Comparison of ENCODE assay signal across 18 cellular contexts in genomic region chr7:150372271-150373048, GRCh38. TPM values are rescaled to one million over a fixed set of nuclear protein-coding genes. Genes with fewer than 3 reads are reported as not detected.
A peak's percentile ranks its signal among the peaks of the same experiment; 100 is the strongest.
DNase-seq lines count a peak whose midpoint lies in the region; ATAC-seq and TF ChIP-seq lines count a peak whose summit lies in the region.
"Had no signal": no experiment of that assay in that cellular context is flagged by ENCODE, and none has a peak within 500 bp of the region (broad histone marks: within the 10 kb centered on the region; RNA-seq: fewer than 3 reads in every experiment).

No MANE protein-coding gene starts in this region.

- no peaks in the 10 kb centered on the region for H3K27me3 ChIP-seq in testis

- peaks cover 19% of the 10 kb centered on the region for H3K4me1 ChIP-seq in testis

- 58 to 78% methylated on average over 36 to 69 of the region's 79 CpGs for WGBS in testis, 2 donors

- intact Hi-C loops in testis (cut with DNase I; ENCODE audit: low total_unique reads), result loop anchor here (5.0 kb wide), 1 partner anchor 35 kb away; a partner anchor contains a TSS

- H3K36me3 ChIP-seq in testis (ENCODE audit: low read depth, missing control alignments), result no peaks in the 10 kb centered on the region

- peak overlapping the region; percentile 29 to 39 for H3K4me3 ChIP-seq in testis

- CTCF ChIA-PET in WTC11 (lab: Charles Lee), result interaction anchor here (1.2 kb wide), 1 partner anchor 16 kb away, joined by 3 read pairs; no protein-coding TSS in a partner anchor

- H3K27me3 Mint-ChIP-seq in activated naive CD8-positive, alpha-beta T cell treated with anti-CD3 and anti-CD28 coated beads, Interleukin-2, amount 10 ng/mL, durations not matched to agents 7 days and 5 days, result no peaks in the 10 kb centered on the region
- H3K27me3 Mint-ChIP-seq in activated naive CD8-positive, alpha-beta T cell treated with anti-CD3 and anti-CD28 coated beads, Interleukin-2, amount 50 U/mL, for 24 hours, result no peaks in the 10 kb centered on the region
- H3K27me3 Mint-ChIP-seq in WTC11 (ENCODE audit: low read depth), result no peaks in the 10 kb centered on the region
- no peaks in the 10 kb centered on the region for H3K27me3 Mint-ChIP-seq in mesothelial cell of epicardium (ENCODE audit: low read depth)
- H3K27me3 Mint-ChIP-seq: natural killer cell treated with Interleukin-12 subunit alpha and Interleukin-12 subunit beta and Interleukin-15 and Interleukin-18, amount 100 ng/mL, for 72 hours; stimulated activated naive CD8-positive, alpha-beta T cell treated with anti-CD3 and anti-CD28 coated beads, Interleukin-15, amount 100 ng/mL, for 72 hours had no signal

- TF ChIP-seq CTCF in WTC11 (IDR thresholded peaks at IDR 0.05) (no peak), mesothelial cell of epicardium (IDR thresholded peaks at IDR 0.05; ENCODE audit: unreplicated experiment) (no peak), testis (IDR thresholded peaks at IDR 0.05) (no peak), GM20000 (IDR thresholded peaks at IDR 0.05; ENCODE audit: extremely low read depth, missing control alignments) (no peak)

- ATAC-seq in activated naive CD8-positive, alpha-beta T cell treated with anti-CD3 and anti-CD28 coated beads, Interleukin-2, amount 10 ng/mL, durations not matched to agents 7 days and 5 days (ENCODE audit: low read depth), result no peak
- no peak for ATAC-seq in activated naive CD8-positive, alpha-beta T cell treated with anti-CD3 and anti-CD28 coated beads, Interleukin-2, amount 50 U/mL, for 24 hours
- ATAC-seq in WTC11 (no peak), HG02970 (IDR thresholded peaks at IDR 0.05; ENCODE audit: low FRiP score, unreplicated experiment) (no peak), GM21515 (IDR thresholded peaks at IDR 0.05; ENCODE audit: unreplicated experiment) (no peak)
- ATAC-seq: natural killer cell treated with Interleukin-12 subunit alpha and Interleukin-12 subunit beta and Interleukin-15 and Interleukin-18, amount 100 ng/mL, for 72 hours; stimulated activated naive CD8-positive, alpha-beta T cell treated with anti-CD3 and anti-CD28 coated beads, Interleukin-15, amount 100 ng/mL, for 72 hours had no signal

- H3K36me3 Mint-ChIP-seq in activated naive CD8-positive, alpha-beta T cell treated with anti-CD3 and anti-CD28 coated beads, Interleukin-2, amount 10 ng/mL, durations not matched to agents 7 days and 5 days, result peaks cover 5% of the 10 kb centered on the region
- H3K36me3 Mint-ChIP-seq in activated naive CD8-positive, alpha-beta T cell treated with anti-CD3 and anti-CD28 coated beads, Interleukin-2, amount 50 U/mL, for 24 hours (ENCODE audit: low read depth), result peaks cover 7% of the 10 kb centered on the region
- H3K36me3 Mint-ChIP-seq in WTC11 (peaks cover 32% of the 10 kb centered on the region), mesothelial cell of epicardium (peaks cover 4% of the 10 kb centered on the region)
- H3K36me3 Mint-ChIP-seq: natural killer cell treated with Interleukin-12 subunit alpha and Interleukin-12 subunit beta and Interleukin-15 and Interleukin-18, amount 100 ng/mL, for 72 hours had no signal

- peak; percentile 30 for DNase-seq in activated naive CD8-positive, alpha-beta T cell treated with anti-CD3 and anti-CD28 coated beads, Interleukin-2, amount 10 ng/mL, durations not matched to agents 7 days and 5 days
- DNase-seq in activated naive CD8-positive, alpha-beta T cell treated with anti-CD3 and anti-CD28 coated beads, Interleukin-2, amount 50 U/mL, for 24 hours, result no peak
- peak; percentile 20 for DNase-seq in WTC11 (ENCODE audit: low spot score)
- no peak for DNase-seq in mesothelial cell of epicardium (ENCODE audit: low spot score in 2 of 2, unreplicated experiment in 2 of 2)
- no peak for DNase-seq in testis
- DNase-seq in GM20000 (ENCODE audit: low spot score), result no peak
- DNase-seq: activated CD4-positive, alpha-beta T cell treated with anti-CD3 and anti-CD28 coated beads, Interleukin-2, amount 50 U/mL, for 4 hours; activated effector memory CD4-positive, alpha-beta T cell treated with Interleukin-2 at 50 U/mL for 16 hours; HCEC 1CT; Kasumi-1; NCI-H187; NCI-H748 treated with DMSO at 0.1 percent for 48 hours; stimulated activated naive CD8-positive, alpha-beta T cell treated with anti-CD3 and anti-CD28 coated beads, Interleukin-15, amount 100 ng/mL, for 72 hours had no signal

- H3K4me3 Mint-ChIP-seq in activated naive CD8-positive, alpha-beta T cell treated with anti-CD3 and anti-CD28 coated beads, Interleukin-2, amount 10 ng/mL, durations not matched to agents 7 days and 5 days, result no peak overlapping the region
- no peak overlapping the region for H3K4me3 Mint-ChIP-seq in activated naive CD8-positive, alpha-beta T cell treated with anti-CD3 and anti-CD28 coated beads, Interleukin-2, amount 50 U/mL, for 24 hours
- H3K4me3 Mint-ChIP-seq in WTC11, result no peak overlapping the region
- H3K4me3 Mint-ChIP-seq in mesothelial cell of epicardium, result no peak overlapping the region
- H3K4me3 Mint-ChIP-seq: natural killer cell treated with Interleukin-12 subunit alpha and Interleukin-12 subunit beta and Interleukin-15 and Interleukin-18, amount 100 ng/mL, for 72 hours; stimulated activated naive CD8-positive, alpha-beta T cell treated with anti-CD3 and anti-CD28 coated beads, Interleukin-15, amount 100 ng/mL, for 72 hours had no signal

- H3K27ac ChIP-seq in testis, result no peak overlapping the region

- peaks cover 31% of the 10 kb centered on the region for H3K4me1 Mint-ChIP-seq in activated naive CD8-positive, alpha-beta T cell treated with anti-CD3 and anti-CD28 coated beads, Interleukin-2, amount 10 ng/mL, durations not matched to agents 7 days and 5 days
- H3K4me1 Mint-ChIP-seq in activated naive CD8-positive, alpha-beta T cell treated with anti-CD3 and anti-CD28 coated beads, Interleukin-2, amount 50 U/mL, for 24 hours, result peaks cover 55% of the 10 kb centered on the region
- H3K4me1 Mint-ChIP-seq in WTC11, result peaks cover 68% of the 10 kb centered on the region
- H3K4me1 Mint-ChIP-seq in mesothelial cell of epicardium, result peaks cover 65% of the 10 kb centered on the region

- H3K9me3 Mint-ChIP-seq in activated naive CD8-positive, alpha-beta T cell treated with anti-CD3 and anti-CD28 coated beads, Interleukin-2, amount 10 ng/mL, durations not matched to agents 7 days and 5 days, result no peaks in the 10 kb centered on the region
- no peaks in the 10 kb centered on the region for H3K9me3 Mint-ChIP-seq in activated naive CD8-positive, alpha-beta T cell treated with anti-CD3 and anti-CD28 coated beads, Interleukin-2, amount 50 U/mL, for 24 hours
- no peaks in the 10 kb centered on the region for H3K9me3 Mint-ChIP-seq in WTC11
- H3K9me3 Mint-ChIP-seq in mesothelial cell of epicardium, result no peaks in the 10 kb centered on the region
- H3K9me3 Mint-ChIP-seq: natural killer cell treated with Interleukin-12 subunit alpha and Interleukin-12 subunit beta and Interleukin-15 and Interleukin-18, amount 100 ng/mL, for 72 hours; stimulated activated naive CD8-positive, alpha-beta T cell treated with anti-CD3 and anti-CD28 coated beads, Interleukin-15, amount 100 ng/mL, for 72 hours had no signal

- POLR2A ChIA-PET in activated naive CD8-positive, alpha-beta T cell treated with anti-CD3 and anti-CD28 coated beads, Interleukin-2, amount 10 ng/mL, durations not matched to agents 7 days and 5 days (lab: Charles Lee), result interaction anchor here (1.7 kb wide), 1 partner anchor 32 kb away, joined by 4 read pairs; no protein-coding TSS in a partner anchor
- POLR2A ChIA-PET in WTC11 (lab: Charles Lee), result interaction anchor here (0.7 kb wide), 1 partner anchor 11 kb away, joined by 3 read pairs; no protein-coding TSS in a partner anchor

- no peak for TF ChIP-seq POLR2A in testis (IDR thresholded peaks at IDR 0.05)

- no peaks in the 10 kb centered on the region for H3K9me3 ChIP-seq in testis

- no peak overlapping the region for H3K27ac Mint-ChIP-seq in activated naive CD8-positive, alpha-beta T cell treated with anti-CD3 and anti-CD28 coated beads, Interleukin-2, amount 10 ng/mL, durations not matched to agents 7 days and 5 days
- H3K27ac Mint-ChIP-seq in activated naive CD8-positive, alpha-beta T cell treated with anti-CD3 and anti-CD28 coated beads, Interleukin-2, amount 50 U/mL, for 24 hours, result no peak overlapping the region
- H3K27ac Mint-ChIP-seq in WTC11, result peak overlapping the region; percentile 76
- H3K27ac Mint-ChIP-seq in mesothelial cell of epicardium, result peak overlapping the region; percentile 96

RNA-seq across cellular contexts. Expression of gene REPIN1, which starts 3.8 kb away (rescaled TPM):
- 10 to 100 TPM; 53.4 to 57.5 TPM for total RNA-seq in activated naive CD8-positive, alpha-beta T cell treated with anti-CD3 and anti-CD28 coated beads, Interleukin-2, amount 10 ng/mL, durations not matched to agents 7 days and 5 days
- total RNA-seq in WTC11 (2021) (105 to 130 TPM (median 112 TPM) in 3 replicates), mesothelial cell of epicardium (147 to 149 TPM (median 148 TPM) in 3 replicates), testis (10 to 100 TPM; 59.1 to 73.9 TPM)
- 45.4 TPM for polyA plus RNA-seq in testis (ENCODE audit: insufficient read depth, low read depth, low replicate concordance)

RNA-seq across cellular contexts. Expression of gene ZNF775, which starts 6.7 kb away (rescaled TPM):
- 1 to 10 TPM; 5.4 to 6.4 TPM for total RNA-seq in activated naive CD8-positive, alpha-beta T cell treated with anti-CD3 and anti-CD28 coated beads, Interleukin-2, amount 10 ng/mL, durations not matched to agents 7 days and 5 days
- total RNA-seq in WTC11 (2021) (24.1 to 26.6 TPM (median 25.4 TPM) in 3 replicates), mesothelial cell of epicardium (13.3 to 14.9 TPM (median 14.8 TPM) in 3 replicates), testis (10 to 100 TPM; 11.0 to 14.1 TPM)
- polyA plus RNA-seq in testis (ENCODE audit: insufficient read depth, low read depth, low replicate concordance), result 5.2 TPM

RNA-seq across cellular contexts. Expression of gene RARRES2, which starts 31.0 kb away (rescaled TPM):
- total RNA-seq in activated naive CD8-positive, alpha-beta T cell treated with anti-CD3 and anti-CD28 coated beads, Interleukin-2, amount 10 ng/mL, durations not matched to agents 7 days and 5 days, result not detected
- total RNA-seq in WTC11 (2021), result 193 to 230 TPM (median 197 TPM) in 3 replicates
- 24.9 to 26.4 TPM (median 26.2 TPM) in 3 replicates for total RNA-seq in mesothelial cell of epicardium
- 10 to 100 TPM; 21.1 to 58.8 TPM for total RNA-seq in testis
- polyA plus RNA-seq in testis (ENCODE audit: insufficient read depth, low read depth, low replicate concordance), result 93.7 TPM
- total RNA-seq: glomerular endothelial cell; natural killer cell treated with Interleukin-12 subunit alpha and Interleukin-12 subunit beta and Interleukin-15 and Interleukin-18, amount 100 ng/mL, for 72 hours had no signal
- polyA plus RNA-seq: keratinocyte had no signal

RNA-seq across cellular contexts. Expression of gene ACTR3C, which starts 49.1 kb away (rescaled TPM):
- 1 to 10 TPM; 6.4 to 7.0 TPM for total RNA-seq in activated naive CD8-positive, alpha-beta T cell treated with anti-CD3 and anti-CD28 coated beads, Interleukin-2, amount 10 ng/mL, durations not matched to agents 7 days and 5 days
- total RNA-seq in WTC11 (2021), result 0.96 to 1.5 TPM (median 1.4 TPM) in 3 replicates
- 0.40 to 0.84 TPM (median 0.47 TPM) in 3 replicates for total RNA-seq in mesothelial cell of epicardium
- 10 to 100 TPM in 1 of 2 donors, 1 to 10 TPM in 1; 6.1 to 13.0 TPM for total RNA-seq in testis
- 12.2 TPM for polyA plus RNA-seq in testis (ENCODE audit: insufficient read depth, low read depth, low replicate concordance)

RNA-seq across cellular contexts. Expression of gene LRRC61, which starts 49.3 kb away (rescaled TPM):
- 10 to 100 TPM; 16.6 to 17.2 TPM for total RNA-seq in activated naive CD8-positive, alpha-beta T cell treated with anti-CD3 and anti-CD28 coated beads, Interleukin-2, amount 10 ng/mL, durations not matched to agents 7 days and 5 days
- total RNA-seq in WTC11 (2021) (27.7 to 33.3 TPM (median 32.7 TPM) in 3 replicates), mesothelial cell of epicardium (3.3 to 4.0 TPM (median 3.4 TPM) in 3 replicates), testis (10 to 100 TPM; 18.4 to 35.4 TPM)
- 16.7 TPM for polyA plus RNA-seq in testis (ENCODE audit: insufficient read depth, low read depth, low replicate concordance)

Comparison
In these comparisons a context has a peak if more than half of its experiments do, and no peak if none do; other contexts are left out.
1. DNase-seq: peak in activated naive CD8-positive, alpha-beta T cell treated with anti-CD3 and anti-CD28 coated beads, Interleukin-2, amount 10 ng/mL, durations not matched to agents 7 days and 5 days (single experiment) and WTC11 (single experiment); none in activated naive CD8-positive, alpha-beta T cell treated with anti-CD3 and anti-CD28 coated beads, Interleukin-2, amount 50 U/mL, for 24 hours (single experiment), mesothelial cell of epicardium (0 of 2), testis (single experiment) and GM20000 (single experiment).
2. H3K27ac Mint-ChIP-seq: peak in WTC11 (single experiment) and mesothelial cell of epicardium (single experiment); none in activated naive CD8-positive, alpha-beta T cell treated with anti-CD3 and anti-CD28 coated beads, Interleukin-2, amount 10 ng/mL, durations not matched to agents 7 days and 5 days (single experiment) and activated naive CD8-positive, alpha-beta T cell treated with anti-CD3 and anti-CD28 coated beads, Interleukin-2, amount 50 U/mL, for 24 hours (single experiment).
3. RNA of gene RARRES2, which starts 31.0 kb away (total RNA-seq): 193 to 230 TPM in WTC11, 21.1 to 58.8 TPM in testis and 24.9 to 26.4 TPM in mesothelial cell of epicardium; not detected in activated naive CD8-positive, alpha-beta T cell treated with anti-CD3 and anti-CD28 coated beads, Interleukin-2, amount 10 ng/mL, durations not matched to agents 7 days and 5 days; every median in the first group is over 10 times any median in the second.